Comparison of ENCODE assay signal across 9 cellular contexts in the genomic region with DNA sequence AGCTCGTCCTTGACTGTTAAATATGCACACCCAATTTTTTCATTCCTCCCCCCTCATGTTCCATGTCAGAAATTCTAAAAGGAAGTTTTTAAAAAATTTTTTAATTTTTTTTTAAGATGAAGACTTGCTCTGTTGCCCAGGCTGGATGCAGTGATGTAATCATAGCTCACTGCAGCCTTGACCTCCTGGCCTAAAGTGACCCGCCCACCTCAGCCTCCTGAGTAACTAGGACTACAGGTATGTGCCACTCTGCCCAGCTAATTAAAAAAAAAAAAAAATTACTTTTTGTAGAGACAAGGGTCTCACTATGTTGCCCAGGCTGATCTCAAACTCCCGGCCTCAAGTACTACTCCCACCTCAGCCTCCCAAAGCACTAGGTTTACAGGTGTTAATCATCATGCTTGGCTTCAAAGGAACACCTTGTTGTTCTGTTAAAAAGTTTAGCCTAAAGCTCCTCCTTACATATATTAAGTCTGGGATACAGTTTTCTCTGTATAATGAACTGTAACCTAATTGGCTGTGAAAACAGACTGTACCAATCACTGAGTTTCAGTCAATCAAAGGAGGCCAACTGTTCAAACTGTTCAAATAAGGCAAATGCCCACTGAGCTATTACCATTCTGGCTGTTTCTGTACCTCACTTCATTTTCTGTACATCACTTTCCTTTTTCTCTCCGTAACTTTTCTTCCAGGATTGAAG. TPM values are rescaled to one million over a fixed set of nuclear protein-coding genes. Genes with fewer than 3 reads are reported as not detected.
"Had no signal": no experiment of that assay in that cellular context is flagged by ENCODE, and none has a peak within 500 bp of the region (broad histone marks: within the 10 kb centered on the region; RNA-seq: fewer than 3 reads in every experiment).

No MANE protein-coding gene starts in this region.

- H3K4me3 ChIP-seq: GM23338 had no signal

- H3K9ac ChIP-seq: KMS-11 had no signal

- ATAC-seq: GM23338 had no signal

- DNase-seq: H9, HCEC 1CT, IMR-90, KBM-7 had no signal

- H3K27ac ChIP-seq: HL-60, KMS-11 had no signal

RNA-seq across cellular contexts. Expression of a gene that starts 17.8 kb away (rescaled TPM):
- total RNA-seq: GM23338, H1, H9, HT1080, IMR-90 had no signal
- polyA plus RNA-seq: GM23338, IMR-90 had no signal

RNA-seq across cellular contexts. Expression of a gene that starts 41.0 kb away (rescaled TPM):
- total RNA-seq: HT1080, IMR-90 had no signal
- polyA plus RNA-seq: IMR-90 had no signal
